ENCODE assay signal across 1 cellular context in genomic region chr1:91706140-91706957, GRCh38.
TF ChIP-seq lines count a peak whose summit lies in the region.

No MANE protein-coding gene starts in this region.

TF ChIP-seq in K562, 482 proteins besides CTCF, POLR2A, EP300 and RAD21 (continued from another document and continues in another):
- no peak for TF ChIP-seq ARID4B (CRISPR knock-in tag; IDR thresholded peaks at IDR 0.05)
- TF ChIP-seq CLOCK (CRISPR knock-in tag; IDR thresholded peaks at IDR 0.05; ENCODE audit: borderline replicate concordance) = peak; percentile 56; the same call in 1 of the 2 replicates
- TF ChIP-seq SUPT5H (IDR thresholded peaks at IDR 0.05) = peak; percentile 52
- 0 out of 2 replicates have a peak, but pooled peaks have one; percentile 61 for TF ChIP-seq ZNF212 (CRISPR knock-in tag; IDR thresholded peaks at IDR 0.05)
- TF ChIP-seq CEBPG (CRISPR knock-in tag; IDR thresholded peaks at IDR 0.05) = no peak
- TF ChIP-seq CEBPG (tag; conservative IDR thresholded peaks at IDR 0.05 in 1 of 2, IDR thresholded peaks at IDR 0.05 in 1 of 2) = no peak
- TF ChIP-seq ZNF699 (CRISPR knock-in tag; IDR thresholded peaks at IDR 0.05; ENCODE audit: insufficient replicate concordance) = no peak
- TF ChIP-seq GTF2A2 (tag; IDR thresholded peaks at IDR 0.05) = 0 out of 2 replicates have a peak, but pooled peaks have one; percentile 8
- TF ChIP-seq ZNF140 (CRISPR knock-in tag; IDR thresholded peaks at IDR 0.05) = peak; percentile 41; the same call in 1 of the 2 replicates
- no peak for TF ChIP-seq NCOA6 (IDR thresholded peaks at IDR 0.05)
- TF ChIP-seq ZNF584 (CRISPR knock-in tag; IDR thresholded peaks at IDR 0.05; ENCODE audit: low read depth) = peak; percentile 90
- peak in 1 of 2 experiments; percentile 9; a peak in 2 of 4 replicates for TF ChIP-seq FOXA3 (CRISPR knock-in tag; conservative IDR thresholded peaks at IDR 0.05 in 1 of 2, IDR thresholded peaks at IDR 0.05 in 1 of 2)
- TF ChIP-seq ZBTB34 (CRISPR knock-in tag; IDR thresholded peaks at IDR 0.05) = no peak
- 0 out of 2 replicates have a peak, but pooled peaks have one; percentile 12 for TF ChIP-seq ZNF717 (CRISPR knock-in tag; IDR thresholded peaks at IDR 0.05)
- peak; percentile 93 for TF ChIP-seq ZNF311 (CRISPR knock-in tag; IDR thresholded peaks at IDR 0.05)
- peak in 1 of 3 experiments; percentile 84; a peak in 2 of 6 replicates for TF ChIP-seq ZBTB11 (CRISPR knock-in tag; IDR thresholded peaks at IDR 0.05)
- TF ChIP-seq TBL1XR1 (IDR thresholded peaks at IDR 0.05; ENCODE audit: low read length in 2 of 2) = peak in 1 of 2 experiments; percentile 27; a peak in 1 of 4 replicates
- peak; percentile 66; the same call in 1 of the 2 replicates for TF ChIP-seq PTTG1 (tag; IDR thresholded peaks at IDR 0.05; ENCODE audit: low read depth)
- no peak for TF ChIP-seq TCF7L2 (IDR thresholded peaks at IDR 0.05; ENCODE audit: low read depth, low read length)
- no peak for TF ChIP-seq ZNF507 (tag; conservative IDR thresholded peaks at IDR 0.05)
- peak; percentile 32; the same call in 1 of the 2 replicates for TF ChIP-seq ZNF143 (CRISPR knock-in tag; IDR thresholded peaks at IDR 0.05)
- TF ChIP-seq TAF7 (tag; IDR thresholded peaks at IDR 0.05) = peak; percentile 12; the same call in 1 of the 2 replicates
- no peak for TF ChIP-seq HNRNPK (IDR thresholded peaks at IDR 0.05; ENCODE audit: low read depth, low read length, poor library complexity, severe bottlenecking)
- peak; percentile 51 for TF ChIP-seq SNAPC5 (CRISPR knock-in tag; IDR thresholded peaks at IDR 0.05)
- TF ChIP-seq SMC3 (conservative IDR thresholded peaks at IDR 0.05; ENCODE audit: insufficient read depth, low read depth, low read length) = no peak
- TF ChIP-seq ZNF586 (CRISPR knock-in tag; conservative IDR thresholded peaks at IDR 0.05) = peak; percentile 79; the same call in 1 of the 2 replicates
- TF ChIP-seq RBBP5 (IDR thresholded peaks at IDR 0.05; ENCODE audit: borderline replicate concordance, insufficient read depth, low read length, poor library complexity, severe bottlenecking) = no peak
- TF ChIP-seq TAF1 (IDR thresholded peaks at IDR 0.05; ENCODE audit: control insufficient read depth, extremely low read depth, insufficient read depth, low read length, severe bottlenecking) = peak; percentile 15
- peak; percentile 47; the same call in 1 of the 2 replicates for TF ChIP-seq OTX1 (CRISPR knock-in tag; IDR thresholded peaks at IDR 0.05)
- TF ChIP-seq KDM1A (IDR thresholded peaks at IDR 0.05) = peak; percentile 29 to 38; a peak in 2 of 4 replicates
- TF ChIP-seq STAT5A (IDR thresholded peaks at IDR 0.05; ENCODE audit: borderline replicate concordance, low read length) = peak; percentile 96
- peak; percentile 72 for TF ChIP-seq GTF2E2 (tag; IDR thresholded peaks at IDR 0.05)
- peak; percentile 6; the same call in 1 of the 2 replicates for TF ChIP-seq MAFK (IDR thresholded peaks at IDR 0.05; ENCODE audit: low read length)
- no peak for TF ChIP-seq ZNF780A (CRISPR knock-in tag; IDR thresholded peaks at IDR 0.05)
- TF ChIP-seq SAFB2 (IDR thresholded peaks at IDR 0.05; ENCODE audit: borderline replicate concordance, low read depth, low read length, severe bottlenecking) = no peak
- TF ChIP-seq TCF15 (CRISPR knock-in tag; IDR thresholded peaks at IDR 0.05) = no peak
- no peak for TF ChIP-seq HNRNPL (IDR thresholded peaks at IDR 0.05; ENCODE audit: low read depth, low read length)
- TF ChIP-seq HDAC2 (IDR thresholded peaks at IDR 0.05) = peak; percentile 64
- TF ChIP-seq TSHZ1 (CRISPR knock-in tag; IDR thresholded peaks at IDR 0.05) = peak; percentile 83
- peak; percentile 66 to 82; a peak in 1 of 4 replicates for TF ChIP-seq FOXK2 (conservative IDR thresholded peaks at IDR 0.05 in 1 of 2, IDR thresholded peaks at IDR 0.05 in 1 of 2; ENCODE audit: low read depth in 2 of 2)
- TF ChIP-seq PHF8 (IDR thresholded peaks at IDR 0.05; ENCODE audit: borderline replicate concordance, low read length) = no peak; the same call in 1 of the 2 replicates
- TF ChIP-seq ZNF766 (CRISPR knock-in tag; conservative IDR thresholded peaks at IDR 0.05) = peak; percentile 95
- no peak for TF ChIP-seq UBTF (IDR thresholded peaks at IDR 0.05; ENCODE audit: borderline replicate concordance in 1 of 2, low read depth in 2 of 2, low read length in 2 of 2)
- peak; percentile 58; the same call in 1 of the 2 replicates for TF ChIP-seq ZFP1 (CRISPR knock-in tag; IDR thresholded peaks at IDR 0.05)
